Comparison of ENCODE assay signal across 15 cellular contexts in genomic region chr20:50088022-50088421, GRCh38.
"Had no signal": no experiment of that assay in that cellular context is flagged by ENCODE, and none has a peak within 500 bp of the region (broad histone marks: within the 10 kb centered on the region; RNA-seq: fewer than 3 reads in every experiment).

No MANE protein-coding gene starts in this region.

- H3K9me3 ChIP-seq: adrenal gland, suprapubic skin, upper lobe of left lung had no signal

- H3K27me3 Mint-ChIP-seq: natural killer cell treated with Interleukin-12 subunit alpha and Interleukin-12 subunit beta and Interleukin-15 and Interleukin-18, amount 100 ng/mL, for 72 hours; T-cell had no signal

- H3K4me3 ChIP-seq: adrenal gland, skin epidermis, suprapubic skin, upper lobe of left lung had no signal

- ATAC-seq: activated CD4-positive, CD25-positive, alpha-beta regulatory T cell treated with anti-CD3 and anti-CD28 coated beads, Interleukin-2, amount 50 U/mL, for 24 hours; left ventricle myocardium superior; natural killer cell treated with Interleukin-12 subunit alpha and Interleukin-12 subunit beta and Interleukin-15 and Interleukin-18, amount 100 ng/mL, for 72 hours; T-cell had no signal

- H3K27ac ChIP-seq: suprapubic skin had no signal

- FAIRE-seq: keratinocyte had no signal

- H3K4me3 Mint-ChIP-seq: natural killer cell treated with Interleukin-12 subunit alpha and Interleukin-12 subunit beta and Interleukin-15 and Interleukin-18, amount 100 ng/mL, for 72 hours; T-cell had no signal

- DNase-seq: activated CD4-positive, alpha-beta T cell treated with anti-CD3 and anti-CD28 coated beads, Interleukin-2, amount 50 U/mL, for 1 hour; activated naive CD4-positive, alpha-beta T cell; left ventricle myocardium superior; mesendoderm; stimulated activated CD4-positive, alpha-beta T cell treated with anti-CD3 and anti-CD28 coated beads, Interleukin-4, amount 100 ng/mL, for 24 hours; stimulated activated naive CD4-positive, alpha-beta T cell treated with Interleukin-2 at 50 U/mL for 16 hours; T-cell; T1000; upper lobe of left lung had no signal

- H3K9me3 Mint-ChIP-seq: natural killer cell treated with Interleukin-12 subunit alpha and Interleukin-12 subunit beta and Interleukin-15 and Interleukin-18, amount 100 ng/mL, for 72 hours; T-cell had no signal

- H3K27me3 ChIP-seq: adrenal gland, suprapubic skin, upper lobe of left lung had no signal
